Comparison of ENCODE assay signal across 9 cellular contexts in the genomic region with DNA sequence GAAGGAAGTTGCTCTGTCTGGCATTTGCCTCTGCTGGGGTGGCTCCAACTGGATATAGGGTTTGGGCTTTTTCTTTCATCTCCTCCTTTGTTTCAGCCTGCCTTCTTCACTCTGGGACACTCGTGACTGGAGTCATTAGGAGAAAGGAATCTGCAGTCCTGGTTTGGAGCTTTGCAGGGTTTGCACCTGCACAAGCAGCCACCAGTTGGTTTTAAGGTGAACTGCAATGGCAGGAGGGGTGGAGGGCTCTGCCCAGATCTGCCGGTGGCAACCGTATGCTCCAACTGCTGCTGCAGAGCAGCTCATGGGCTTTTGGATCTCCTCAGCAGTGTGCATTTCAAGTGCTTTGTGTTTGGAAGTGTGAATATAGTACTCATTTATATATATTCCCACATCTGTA.
DNase-seq lines count a peak whose midpoint lies in the region; ATAC-seq and TF ChIP-seq lines count a peak whose summit lies in the region.
"Had no signal": no experiment of that assay in that cellular context is flagged by ENCODE, and none has a peak within 500 bp of the region (broad histone marks: within the 10 kb centered on the region; RNA-seq: fewer than 3 reads in every experiment).

No MANE protein-coding gene starts in this region.

- POLR2A ChIA-PET in A673 (lab: Charles Lee; ENCODE audit: low non-redundant PET), result no interaction called here

- H3K9me3 Mint-ChIP-seq in glutamatergic neuron (ENCODE audit: unreplicated experiment), result peaks cover 13% of the 10 kb centered on the region

- no peak for ATAC-seq in HG02759 (IDR thresholded peaks at IDR 0.05; ENCODE audit: unreplicated experiment)
- no peak for ATAC-seq in GM18498 (IDR thresholded peaks at IDR 0.05; ENCODE audit: unreplicated experiment)

- H3K27me3 Mint-ChIP-seq in glutamatergic neuron (ENCODE audit: unreplicated experiment), result peaks cover 12% of the 10 kb centered on the region

- H3K36me3 ChIP-seq in BLaER1 treated with 17β-estradiol and CSF1 and Interleukin-3, amounts not matched to agents 10 nM and 100 nM, result peaks cover 0 to 28% (median 5%) of the 10 kb centered on the region in 11 experiments; a peak in 9 of 22 replicates
- no peaks in the 10 kb centered on the region for H3K36me3 ChIP-seq in GM06990 (ENCODE audit: control insufficient read depth, insufficient read depth, low read length)
- H3K36me3 ChIP-seq in A673 (ENCODE audit: insufficient read depth, low read length, poor library complexity, severe bottlenecking), result no peaks in the 10 kb centered on the region

- no peaks in the 10 kb centered on the region for H3K36me3 Mint-ChIP-seq in glutamatergic neuron (ENCODE audit: unreplicated experiment)

- peaks cover 71 to 81% (median 78%) of the 10 kb centered on the region in 10 experiments for H3K4me1 ChIP-seq in BLaER1 treated with 17β-estradiol and CSF1 and Interleukin-3, amounts not matched to agents 10 nM and 100 nM
- H3K4me1 ChIP-seq in A673 (ENCODE audit: insufficient read depth, low read length, poor library complexity, severe bottlenecking), result peaks cover 6% of the 10 kb centered on the region

- H4K20me1 ChIP-seq in BLaER1 treated with 17β-estradiol and CSF1 and Interleukin-3, amounts not matched to agents 10 nM and 100 nM, result peaks cover 38 to 77% (median 67%) of the 10 kb centered on the region in 11 experiments; a peak in 21 of 22 replicates

- peak overlapping the region; percentile 38 for H3K27ac Mint-ChIP-seq in glutamatergic neuron (ENCODE audit: unreplicated experiment)

- no TSS peak for BruUV-seq in A673 (replicated peaks; lab: Mats Ljungman, UMichigan)

- CTCF ChIA-PET in A673 (lab: Charles Lee), result no interaction called here

- TF ChIP-seq CTCF in GM06990 (IDR thresholded peaks at IDR 0.05; ENCODE audit: insufficient read depth, low read length, poor library complexity, severe bottlenecking), result no peak
- TF ChIP-seq CTCF in glutamatergic neuron (IDR thresholded peaks at IDR 0.05; ENCODE audit: partially characterized antibody, unreplicated experiment), result no peak
- TF ChIP-seq CTCF in A673 (conservative IDR thresholded peaks at IDR 0.05; ENCODE audit: low read depth, low read length), result no peak

- no peak for DNase-seq in GM06990 (ENCODE audit: extremely low read depth, insufficient read length)
- peak; percentile 24 for DNase-seq in SK-N-DZ (ENCODE audit: low spot score)
- no peak for DNase-seq in glutamatergic neuron
- no peak for DNase-seq in mesenteric fat pad (ENCODE audit: low spot score)
- no peak for DNase-seq in A673 (ENCODE audit: low spot score)

- no peaks in the 10 kb centered on the region for H3K9me3 ChIP-seq in BLaER1 treated with 17β-estradiol and CSF1 and Interleukin-3, amounts not matched to agents 10 nM and 100 nM (replicated peaks in 1 of 11)
- no peaks in the 10 kb centered on the region for H3K9me3 ChIP-seq in A673 (ENCODE audit: low read depth, low read length, poor library complexity, severe bottlenecking)

- H3K4me3 ChIP-seq in BLaER1 treated with 17β-estradiol and CSF1 and Interleukin-3, amounts not matched to agents 10 nM and 100 nM, result peak overlapping the region in 9 of 10 experiments; percentile 89 to 99 (median 98); a peak in 16 of 20 replicates
- H3K4me3 ChIP-seq in GM06990 (replicated peaks; ENCODE audit: low read depth, low read length), result peak overlapping the region; percentile 14; the same call in 1 of the 2 replicates
- no peak overlapping the region for H3K4me3 ChIP-seq in A673 (ENCODE audit: low read depth, low read length, poor library complexity, severe bottlenecking)

- peak overlapping the region in 5 of 11 experiments; percentile 88 to 95 (median 92); a peak in 7 of 22 replicates for H3K27ac ChIP-seq in BLaER1 treated with 17β-estradiol and CSF1 and Interleukin-3, amounts not matched to agents 10 nM and 100 nM
- H3K27ac ChIP-seq in A673 (ENCODE audit: low read depth, low read length, poor library complexity, severe bottlenecking), result no peak overlapping the region
- H3K27ac ChIP-seq: epithelial cell of prostate had no signal

- H3K4me2 ChIP-seq in BLaER1 treated with 17β-estradiol and CSF1 and Interleukin-3, amounts not matched to agents 10 nM and 100 nM, result peak overlapping the region; percentile 76 to 96 (median 93)

- H3K4me1 Mint-ChIP-seq in glutamatergic neuron (ENCODE audit: low read depth, unreplicated experiment), result peaks cover 42% of the 10 kb centered on the region

- H3K9ac ChIP-seq in BLaER1 treated with 17β-estradiol and CSF1 and Interleukin-3, amounts not matched to agents 10 nM and 100 nM, result peak overlapping the region in 9 of 11 experiments; percentile 90 to 97 (median 94); a peak in 15 of 22 replicates

- intact Hi-C loops in A673 (cut with micrococcal nuclease; ENCODE audit: unreplicated experiment), result no loop called here

- H3K27me3 ChIP-seq in BLaER1 treated with 17β-estradiol and CSF1 and Interleukin-3, amounts not matched to agents 10 nM and 100 nM, result no peaks in the 10 kb centered on the region
- H3K27me3 ChIP-seq in GM06990 (replicated peaks; ENCODE audit: control insufficient read depth, insufficient read depth, low read length), result no peaks in the 10 kb centered on the region
- peaks cover 12% of the 10 kb centered on the region for H3K27me3 ChIP-seq in A673 (replicated peaks; ENCODE audit: insufficient read depth, low read depth, low read length, poor library complexity)

- H3K4me3 Mint-ChIP-seq in glutamatergic neuron (ENCODE audit: unreplicated experiment), result peak overlapping the region; percentile 81
